ENCODE assay signal across 21 cellular contexts in genomic region chr12:132019891-132020290, GRCh38.
DNase-seq lines count a peak whose midpoint lies in the region; ATAC-seq, FAIRE-seq and TF ChIP-seq lines count a peak whose summit lies in the region.
"Had no signal": no experiment of that assay in that cellular context is flagged by ENCODE, and none has a peak within 500 bp of the region (broad histone marks: within the 10 kb centered on the region; RNA-seq: fewer than 3 reads in every experiment).

No MANE protein-coding gene starts in this region.

- H2BK15ac ChIP-seq in mesendoderm (replicated peaks; ENCODE audit: low read depth), result no peak overlapping the region

- no peaks in the 10 kb centered on the region for H3K27me3 Mint-ChIP-seq in CD4-positive, alpha-beta memory T cell
- H3K27me3 Mint-ChIP-seq: B cell; CD4-positive, CD25-positive, alpha-beta regulatory T cell had no signal

- H2AK5ac ChIP-seq in mesendoderm (ENCODE audit: low read length), result no peak overlapping the region

- H3K18ac ChIP-seq in mesendoderm (ENCODE audit: low read length), result no peak overlapping the region

- POLR2A ChIA-PET in CD4-positive, alpha-beta memory T cell (lab: Charles Lee; ENCODE audit: partially characterized antibody), result no interaction called here

- intact Hi-C loops in sciatic nerve (cut with DNase I) (loop anchor here (10.0 kb wide), 1 partner anchor 165 kb away; no protein-coding TSS in a partner anchor), upper lobe of right lung (cut with DNase I) (no loop called here), kidney (cut with DNase I) (no loop called here)
- intact Hi-C loops in CD4-positive, alpha-beta memory T cell (cut with micrococcal nuclease), result no loop called here

- H3K79me2 ChIP-seq in mesendoderm (ENCODE audit: control insufficient read depth, insufficient read depth, low read length), result no peaks in the 10 kb centered on the region

- no CpG with 5 or more reads among the region's 18 CpGs for WGBS in mesendoderm (ENCODE audit: extremely low coverage, insufficient coverage, low lambda C conversion rate)

- no peak overlapping the region for H4K5ac ChIP-seq in mesendoderm (ENCODE audit: low read length)

- H3K36me3 ChIP-seq in mesendoderm (ENCODE audit: control insufficient read depth, insufficient read depth, low read length) (peaks cover 15% of the 10 kb centered on the region), upper lobe of right lung (peaks cover 87% of the 10 kb centered on the region), kidney (ENCODE audit: control insufficient read depth in 1 of 2, insufficient read depth in 2 of 2, low read length in 2 of 2) (peaks cover 41 to 63% of the 10 kb centered on the region in 2 donors)
- H3K36me3 ChIP-seq in CD4-positive, alpha-beta memory T cell (ENCODE audit: insufficient read depth, low read length), result peaks cover 62% of the 10 kb centered on the region

- H3K27me3 ChIP-seq in mesendoderm (ENCODE audit: insufficient read depth, low read length, poor library complexity), result no peaks in the 10 kb centered on the region
- no peaks in the 10 kb centered on the region for H3K27me3 ChIP-seq in upper lobe of right lung
- no peaks in the 10 kb centered on the region for H3K27me3 ChIP-seq in CD4-positive, alpha-beta memory T cell (ENCODE audit: insufficient read depth, low read length)
- H3K27me3 ChIP-seq: BLaER1 had no signal

- no peak overlapping the region for H2BK120ac ChIP-seq in mesendoderm (ENCODE audit: low read depth, low read length)

- peaks cover 57 to 86% of the 10 kb centered on the region in 2 donors for H3K36me3 Mint-ChIP-seq in CD4-positive, alpha-beta memory T cell

- H3K4me1 Mint-ChIP-seq in CD4-positive, alpha-beta memory T cell, result no peaks in the 10 kb centered on the region
- H3K4me1 Mint-ChIP-seq: B cell; CD4-positive, CD25-positive, alpha-beta regulatory T cell; CD8-positive, alpha-beta memory T cell had no signal

- no peak for ATAC-seq in sciatic nerve
- no peak for ATAC-seq in upper lobe of right lung

- CTCF ChIA-PET in CD4-positive, alpha-beta memory T cell (lab: Charles Lee; ENCODE audit: partially characterized antibody), result no interaction called here

- H3K4me1 ChIP-seq in mesendoderm (ENCODE audit: control insufficient read depth, low read depth, low read length) (no peaks in the 10 kb centered on the region), upper lobe of right lung (no peaks in the 10 kb centered on the region), kidney (ENCODE audit: control insufficient read depth in 1 of 2, insufficient read depth in 1 of 2, low read depth in 1 of 2, low read length in 2 of 2) (no peaks in the 10 kb centered on the region)
- H3K4me1 ChIP-seq in CD4-positive, alpha-beta memory T cell (ENCODE audit: insufficient read depth, low read length), result no peaks in the 10 kb centered on the region
- H3K4me1 ChIP-seq: BLaER1, HAP-1 had no signal

- H3K27ac ChIP-seq in VCaP (peak overlapping the region; percentile 29; the same call in 1 of the 2 replicates), mesendoderm (ENCODE audit: low read depth, low read length) (peak overlapping the region; percentile 14), upper lobe of right lung (no peak overlapping the region), kidney (ENCODE audit: low read depth in 2 of 2, low read length in 2 of 2) (no peak overlapping the region)
- H3K27ac ChIP-seq in CD4-positive, alpha-beta memory T cell (ENCODE audit: low read depth, low read length), result no peak overlapping the region
- H3K27ac ChIP-seq: BLaER1, C4-2B had no signal

- no peak for TF ChIP-seq CTCF in VCaP (conservative IDR thresholded peaks at IDR 0.05)
- TF ChIP-seq CTCF in upper lobe of right lung (IDR thresholded peaks at IDR 0.05), result no peak
- no peak for TF ChIP-seq CTCF in D721Med (IDR thresholded peaks at IDR 0.05; ENCODE audit: insufficient read depth, missing control alignments)
- no peak for TF ChIP-seq CTCF in kidney (IDR thresholded peaks at IDR 0.05; ENCODE audit: borderline replicate concordance, extremely low read depth, insufficient read depth)

- H3K9ac ChIP-seq in mesendoderm (ENCODE audit: low read length) (no peak overlapping the region), kidney (ENCODE audit: low read length in 2 of 2) (no peak overlapping the region)
- H3K9ac ChIP-seq: BLaER1 had no signal

- H3K27ac Mint-ChIP-seq in CD4-positive, alpha-beta memory T cell, result no peak overlapping the region
- H3K27ac Mint-ChIP-seq: B cell; CD4-positive, CD25-positive, alpha-beta regulatory T cell; CD8-positive, alpha-beta memory T cell; HFFc6 had no signal

- H3K23ac ChIP-seq in mesendoderm (ENCODE audit: low read length), result no peak overlapping the region

- FAIRE-seq in D721Med (lab: Jason Lieb, UNC) (no peak), kidney (lab: Jason Lieb, UNC) (no peak)
- FAIRE-seq: GM12891, GM18507, H54 had no signal

- no peaks in the 10 kb centered on the region for H3K9me3 Mint-ChIP-seq in CD4-positive, alpha-beta memory T cell
- H3K9me3 Mint-ChIP-seq: CD4-positive, CD25-positive, alpha-beta regulatory T cell; CD8-positive, alpha-beta memory T cell; HFFc6 had no signal

- H4K8ac ChIP-seq in mesendoderm (ENCODE audit: low read depth, low read length), result no peak overlapping the region

- H3K4me2 ChIP-seq in mesendoderm (ENCODE audit: low read length), result no peak overlapping the region
- H3K4me2 ChIP-seq: BLaER1 had no signal

- H3K56ac ChIP-seq in mesendoderm (ENCODE audit: low read length), result no peak overlapping the region

- H2BK5ac ChIP-seq in mesendoderm (ENCODE audit: low read length), result no peak overlapping the region

- no peak overlapping the region for H3K4ac ChIP-seq in mesendoderm (ENCODE audit: low read depth, low read length)

- H3K4me3 ChIP-seq in mesendoderm (ENCODE audit: low read length) (no peak overlapping the region), upper lobe of right lung (no peak overlapping the region), kidney (ENCODE audit: low read length in 2 of 2) (no peak overlapping the region)
- H3K4me3 ChIP-seq in CD4-positive, alpha-beta memory T cell (ENCODE audit: low read length in 2 of 2), result no peak overlapping the region
- H3K4me3 ChIP-seq: BLaER1, HAP-1 had no signal

- H3K4me3 Mint-ChIP-seq in CD4-positive, alpha-beta memory T cell, result no peak overlapping the region
- H3K4me3 Mint-ChIP-seq: B cell; CD4-positive, CD25-positive, alpha-beta regulatory T cell; CD8-positive, alpha-beta memory T cell; HFFc6 had no signal

- H3K9me3 ChIP-seq in upper lobe of right lung (no peaks in the 10 kb centered on the region), kidney (ENCODE audit: control insufficient read depth in 1 of 2, low read length in 2 of 2) (no peaks in the 10 kb centered on the region)
- H3K9me3 ChIP-seq in CD4-positive, alpha-beta memory T cell (ENCODE audit: control insufficient read depth in 1 of 2, low read length in 2 of 2), result no peaks in the 10 kb centered on the region
- H3K9me3 ChIP-seq: BLaER1, HAP-1 had no signal

- no peak for DNase-seq in mesendoderm
- peak; percentile 45 for DNase-seq in sciatic nerve (ENCODE audit: low spot score)
- DNase-seq in upper lobe of right lung, result peak; percentile 60
- DNase-seq in D721Med (ENCODE audit: insufficient read length, low spot score), result no peak
- no peak for DNase-seq in kidney
- DNase-seq in CD4-positive, alpha-beta memory T cell, result no peak
- DNase-seq: CD4-positive, CD25-positive, alpha-beta regulatory T cell; CD8-positive, alpha-beta memory T cell; DMS53; DMS79 treated with DMSO at 0.1 percent for 48 hours; GF-D8; GOT3; HFFc6 had no signal

- H3K79me1 ChIP-seq in mesendoderm (ENCODE audit: low read length), result no peaks in the 10 kb centered on the region

Comparison
In these comparisons a context has a peak if more than half of its experiments do, and no peak if none do; other contexts are left out.
1. H3K27ac ChIP-seq: peak in VCaP (single experiment) and mesendoderm (single experiment); none in upper lobe of right lung (single experiment), kidney (0 of 2) and CD4-positive, alpha-beta memory T cell (single experiment).
2. DNase-seq: peak in sciatic nerve (single experiment) and upper lobe of right lung (single experiment); none in mesendoderm (single experiment), D721Med (single experiment), kidney (single experiment) and CD4-positive, alpha-beta memory T cell (0 of 5).